ENCODE assay signal across 16 cellular contexts in genomic region chr14:54760866-54761265, GRCh38.
DNase-seq lines count a peak whose midpoint lies in the region; FAIRE-seq lines count a peak whose summit lies in the region.
"Had no signal": no experiment of that assay in that cellular context is flagged by ENCODE, and none has a peak within 500 bp of the region (broad histone marks: within the 10 kb centered on the region; RNA-seq: fewer than 3 reads in every experiment).

No MANE protein-coding gene starts in this region.

- FAIRE-seq in urothelium cell line (lab: Jason Lieb, UNC) = peak; percentile 79
- FAIRE-seq: A549 had no signal

- no peak overlapping the region for H3K27ac Mint-ChIP-seq in activated naive CD4-positive, alpha-beta T cell treated with anti-CD3 and anti-CD28 coated beads, Interleukin-2, amount 10 ng/mL, durations not matched to agents 7 days and 5 days
- H3K27ac Mint-ChIP-seq: CD14-positive monocyte; CD4-positive, alpha-beta memory T cell; HFFc6 had no signal

- peaks cover 4% of the 10 kb centered on the region; the same call in 1 of the 2 replicates for H3K36me3 ChIP-seq in MG63

- no peaks in the 10 kb centered on the region for H3K9me3 Mint-ChIP-seq in activated naive CD4-positive, alpha-beta T cell treated with anti-CD3 and anti-CD28 coated beads, Interleukin-2, amount 10 ng/mL, durations not matched to agents 7 days and 5 days
- H3K9me3 Mint-ChIP-seq: CD14-positive monocyte; CD4-positive, alpha-beta memory T cell; HFFc6 had no signal

- H3K27me3 Mint-ChIP-seq in activated naive CD4-positive, alpha-beta T cell treated with anti-CD3 and anti-CD28 coated beads, Interleukin-2, amount 10 ng/mL, durations not matched to agents 7 days and 5 days = peaks cover 9% of the 10 kb centered on the region
- H3K27me3 Mint-ChIP-seq: CD4-positive, alpha-beta memory T cell had no signal

- peaks cover 22% of the 10 kb centered on the region for H3K4me1 Mint-ChIP-seq in activated naive CD4-positive, alpha-beta T cell treated with anti-CD3 and anti-CD28 coated beads, Interleukin-2, amount 10 ng/mL, durations not matched to agents 7 days and 5 days

- H3K4me3 ChIP-seq in MG63 = no peak overlapping the region
- H3K4me3 ChIP-seq: A549, BLaER1 had no signal

- H3K36me3 Mint-ChIP-seq in activated naive CD4-positive, alpha-beta T cell treated with anti-CD3 and anti-CD28 coated beads, Interleukin-2, amount 10 ng/mL, durations not matched to agents 7 days and 5 days = no peaks in the 10 kb centered on the region
- H3K36me3 Mint-ChIP-seq: CD14-positive monocyte; CD4-positive, alpha-beta memory T cell had no signal

- no peaks in the 10 kb centered on the region for H3K27me3 ChIP-seq in MG63
- H3K27me3 ChIP-seq: BLaER1 had no signal

- CTCF ChIA-PET in activated naive CD4-positive, alpha-beta T cell treated with anti-CD3 and anti-CD28 coated beads, Interleukin-2, amount 10 ng/mL, durations not matched to agents 7 days and 5 days (lab: Charles Lee) = interaction anchor here (1.0 to 1.8 kb wide), 2 partner anchors 10 to 18 kb away, joined by 3 to 5 read pairs; no protein-coding TSS in a partner anchor

- no peak overlapping the region for H3K4me3 Mint-ChIP-seq in activated naive CD4-positive, alpha-beta T cell treated with anti-CD3 and anti-CD28 coated beads, Interleukin-2, amount 10 ng/mL, durations not matched to agents 7 days and 5 days
- H3K4me3 Mint-ChIP-seq: CD14-positive monocyte; CD4-positive, alpha-beta memory T cell; HFFc6 had no signal

- no peaks in the 10 kb centered on the region for H3K9me3 ChIP-seq in MG63
- H3K9me3 ChIP-seq: A549, BLaER1 had no signal

- DNase-seq in activated naive CD4-positive, alpha-beta T cell treated with anti-CD3 and anti-CD28 coated beads, Interleukin-2, amount 10 ng/mL, durations not matched to agents 7 days and 5 days = peak; percentile 11
- no peak for DNase-seq in activated naive CD4-positive, alpha-beta T cell treated with anti-CD3 and anti-CD28 coated beads, Interleukin-2, amount 50 U/mL, for 16 hours
- DNase-seq in astrocyte of the hippocampus (ENCODE audit: low read depth, low spot score) = peak; percentile 36
- peak; percentile 45 for DNase-seq in medulla oblongata (ENCODE audit: extremely low spot score)
- no peak for DNase-seq in urothelium cell line (ENCODE audit: low spot score)
- no peak for DNase-seq in NCI-H2107 treated with DMSO at 0.1 percent for 48 hours (lab: John Stamatoyannopoulos, UW; ENCODE audit: unreplicated experiment)
- DNase-seq in MG63 = no peak
- DNase-seq: CD4-positive, alpha-beta memory T cell; DMS153; DMS79; GF-D8; GOT3; HFFc6 had no signal

Comparison
In these comparisons a context has a peak if more than half of its experiments do, and no peak if none do; other contexts are left out.
1. DNase-seq: peak in activated naive CD4-positive, alpha-beta T cell treated with anti-CD3 and anti-CD28 coated beads, Interleukin-2, amount 10 ng/mL, durations not matched to agents 7 days and 5 days (single experiment), astrocyte of the hippocampus (single experiment) and medulla oblongata (single experiment); none in activated naive CD4-positive, alpha-beta T cell treated with anti-CD3 and anti-CD28 coated beads, Interleukin-2, amount 50 U/mL, for 16 hours (single experiment), urothelium cell line (single experiment), NCI-H2107 treated with DMSO at 0.1 percent for 48 hours (single experiment) and MG63 (single experiment).